9 cellular contexts compared by ENCODE assay signal in genomic region chr9:35690447-35691324, GRCh38. TPM values are rescaled to one million over a fixed set of nuclear protein-coding genes. Genes with fewer than 3 reads are reported as not detected.
DNase-seq lines count a peak whose midpoint lies in the region; ATAC-seq, FAIRE-seq and TF ChIP-seq lines count a peak whose summit lies in the region.
"Had no signal": no experiment of that assay in that cellular context is flagged by ENCODE, and none has a peak within 500 bp of the region (broad histone marks: within the 10 kb centered on the region; RNA-seq: fewer than 3 reads in every experiment).

No MANE protein-coding gene starts in this region.

- peaks cover 22% of the 10 kb centered on the region for H3K4me1 Mint-ChIP-seq in activated CD4-positive, alpha-beta T cell treated with anti-CD3 and anti-CD28 coated beads, Interleukin-2, amount 10 ng/mL, durations not matched to agents 7 days and 5 days

- no peak for TF ChIP-seq CTCF in MM.1S (IDR thresholded peaks at IDR 0.05; ENCODE audit: low read length)
- TF ChIP-seq CTCF in HepG2 (CRISPR knock-in tag; IDR thresholded peaks at IDR 0.05), result no peak

- no peaks in the 10 kb centered on the region for H3K79me2 ChIP-seq in MM.1S (ENCODE audit: low read length)
- no peaks in the 10 kb centered on the region for H3K79me2 ChIP-seq in HepG2 (ENCODE audit: insufficient read depth, low read length)

- no peak for TF ChIP-seq EP300 in HepG2 (IDR thresholded peaks at IDR 0.05; ENCODE audit: low read depth in 2 of 2, low read length in 2 of 2)
- TF ChIP-seq EP300 in HepG2 (CRISPR knock-in tag; IDR thresholded peaks at IDR 0.05; ENCODE audit: borderline replicate concordance), result no peak

- no TSS peak for BruUV-seq in HepG2 (replicated peaks; lab: Mats Ljungman, UMichigan)

- H3K4me2 ChIP-seq in MM.1S (ENCODE audit: low read depth, low read length), result peak overlapping the region; percentile 95
- H3K4me2 ChIP-seq in HepG2 (ENCODE audit: low read depth, low read length), result peak overlapping the region; percentile 90

- no peaks in the 10 kb centered on the region for H3K9me2 ChIP-seq in MM.1S (replicated peaks; ENCODE audit: insufficient read depth, low read length)

- intact Hi-C loops in HepG2 (cut with micrococcal nuclease; ENCODE audit: unreplicated experiment), result loop anchor here (1.0 to 10.0 kb wide), 2 partner anchors 21 to 46 kb away; no protein-coding TSS in a partner anchor

- no peak overlapping the region for H3K27ac ChIP-seq in MM.1S (ENCODE audit: low read length)
- H3K27ac ChIP-seq in HepG2 (ENCODE audit: extremely low read length, insufficient read depth, low read length), result peak overlapping the region; percentile 26

- WGBS in HepG2 (ENCODE audit: low lambda C conversion rate), result 8% methylated on average over 47 of the region's 73 CpGs

- no peaks in the 10 kb centered on the region for H3K9me3 ChIP-seq in ES-I3 (ENCODE audit: control insufficient read depth, insufficient read depth, low read length)
- no peaks in the 10 kb centered on the region for H3K9me3 ChIP-seq in MM.1S (replicated peaks; ENCODE audit: insufficient read depth, low read length)
- H3K9me3 ChIP-seq in HepG2 (ENCODE audit: low read length), result no peaks in the 10 kb centered on the region

- in situ Hi-C loops in HepG2 (cut with HindIII; ENCODE audit: extremely low pct_ligation_motif_present, low pct_unique_long_range_greater_than_20kb), result no loop called here

- peak overlapping the region; percentile 60 for H3K9ac ChIP-seq in ES-I3 (ENCODE audit: low read depth, low read length)
- peak overlapping the region; percentile 31; the same call in 1 of the 2 replicates for H3K9ac ChIP-seq in MM.1S (ENCODE audit: low read length)
- H3K9ac ChIP-seq in HepG2 (ENCODE audit: insufficient read depth, low read depth, low read length), result peak overlapping the region; percentile 68

- ATAC-seq in HepG2 (peak; percentile 53), GM19397 (IDR thresholded peaks at IDR 0.05; ENCODE audit: unreplicated experiment) (no peak), HG02981 (IDR thresholded peaks at IDR 0.05; ENCODE audit: unreplicated experiment) (no peak)

- CTCF ChIA-PET in activated CD4-positive, alpha-beta T cell treated with anti-CD3 and anti-CD28 coated beads, Interleukin-2, amount 10 ng/mL, durations not matched to agents 7 days and 5 days (lab: Charles Lee), result interaction anchor here (0.7 to 1.8 kb wide), 5 partner anchors 15 to 87 kb away, joined by 3 to 4 read pairs (median 4); no protein-coding TSS in a partner anchor
- CTCF ChIA-PET in HepG2 (lab: Yijun Ruan, JAX; ENCODE audit: low intra/inter-chr PET ratio, low total read pairs), result no interaction called here

- no peak for TF ChIP-seq RAD21 in HepG2 (CRISPR knock-in tag; IDR thresholded peaks at IDR 0.05)

- H4K20me1 ChIP-seq in MM.1S (ENCODE audit: insufficient read depth, low read length) (no peaks in the 10 kb centered on the region), HepG2 (ENCODE audit: insufficient read depth, low read length) (no peaks in the 10 kb centered on the region)

- DNase-seq in MM.1S (no peak), ecto neural progenitor cell (ENCODE audit: low spot score) (peak; percentile 79), HepG2 (ENCODE audit: low spot score) (no peak)
- DNase-seq in activated CD4-positive, alpha-beta T cell treated with anti-CD3 and anti-CD28 coated beads, Interleukin-2, amount 10 ng/mL, durations not matched to agents 7 days and 5 days, result peak; percentile 43
- peak; percentile 23 to 41 for DNase-seq in stimulated activated CD4-positive, alpha-beta T cell treated with anti-CD3 and anti-CD28 coated beads, Interleukin-4, amount 100 ng/mL, for 4 hours

- H3F3A ChIP-seq in MM.1S (ENCODE audit: insufficient read depth, low read length), result no peaks in the 10 kb centered on the region

- POLR2A ChIA-PET in activated CD4-positive, alpha-beta T cell treated with anti-CD3 and anti-CD28 coated beads, Interleukin-2, amount 10 ng/mL, durations not matched to agents 7 days and 5 days (lab: Charles Lee), result no interaction called here
- POLR2A ChIA-PET in HepG2 (lab: Yijun Ruan, JAX), result interaction anchor here (0.7 to 6.1 kb wide), 19 partner anchors 10 to 529 kb away, joined by 3 to 68 read pairs (median 5); partner anchors contain the start of genes ARHGEF39, CA9, CCDC107 and CREB3

- H3K36me3 Mint-ChIP-seq in activated CD4-positive, alpha-beta T cell treated with anti-CD3 and anti-CD28 coated beads, Interleukin-2, amount 10 ng/mL, durations not matched to agents 7 days and 5 days (ENCODE audit: low read depth), result no peaks in the 10 kb centered on the region

- H3K27me3 Mint-ChIP-seq in activated CD4-positive, alpha-beta T cell treated with anti-CD3 and anti-CD28 coated beads, Interleukin-2, amount 10 ng/mL, durations not matched to agents 7 days and 5 days, result no peaks in the 10 kb centered on the region

- no peaks in the 10 kb centered on the region for H3K9me3 Mint-ChIP-seq in activated CD4-positive, alpha-beta T cell treated with anti-CD3 and anti-CD28 coated beads, Interleukin-2, amount 10 ng/mL, durations not matched to agents 7 days and 5 days

- H2AFZ ChIP-seq in MM.1S (ENCODE audit: low read length), result peak overlapping the region; percentile 98
- peak overlapping the region; percentile 63 for H2AFZ ChIP-seq in HepG2 (ENCODE audit: low read length)

- 0 out of 2 replicates have a peak, but pooled peaks cover 4% of the 10 kb centered on the region for H3K27me3 ChIP-seq in MM.1S (replicated peaks; ENCODE audit: insufficient read depth, low read length)
- no peaks in the 10 kb centered on the region for H3K27me3 ChIP-seq in HepG2 (ENCODE audit: control insufficient read depth in 1 of 2, insufficient read depth in 2 of 2, low read length in 2 of 2)

- peak overlapping the region; percentile 79 for H3K4me3 Mint-ChIP-seq in activated CD4-positive, alpha-beta T cell treated with anti-CD3 and anti-CD28 coated beads, Interleukin-2, amount 10 ng/mL, durations not matched to agents 7 days and 5 days

- no peak for FAIRE-seq in HepG2 (lab: Jason Lieb, UNC)
- FAIRE-seq: colon had no signal

- H3K27ac Mint-ChIP-seq in activated CD4-positive, alpha-beta T cell treated with anti-CD3 and anti-CD28 coated beads, Interleukin-2, amount 10 ng/mL, durations not matched to agents 7 days and 5 days, result peak overlapping the region; percentile 64

- peak in 1 of 2 experiments; percentile 42; a peak in 1 of 4 replicates for TF ChIP-seq POLR2A in HepG2 (IDR thresholded peaks at IDR 0.05; ENCODE audit: insufficient read depth in 1 of 2, low read depth in 2 of 2, low read length in 2 of 2)

- H3K4me3 ChIP-seq in MM.1S (ENCODE audit: low read length) (peak overlapping the region; percentile 71), HepG2 (replicated peaks in 1 of 3; ENCODE audit: insufficient read depth in 1 of 3, low read depth in 2 of 3, low read length in 3 of 3) (peak overlapping the region; percentile 75 to 84 (median 81))

- H3K4me1 ChIP-seq in ES-I3 (ENCODE audit: insufficient read depth, low read length) (peaks cover 6% of the 10 kb centered on the region; the same call in 1 of the 2 replicates), MM.1S (ENCODE audit: low read length) (no peaks in the 10 kb centered on the region), HepG2 (ENCODE audit: insufficient read depth, low read length) (peaks cover 65% of the 10 kb centered on the region)

- H3K36me3 ChIP-seq in ES-I3 (ENCODE audit: insufficient read depth, low read length), result 0 out of 2 replicates have a peak, but pooled peaks cover 6% of the 10 kb centered on the region
- H3K36me3 ChIP-seq in MM.1S (replicated peaks; ENCODE audit: insufficient read depth, low read length), result no peaks in the 10 kb centered on the region
- no peaks in the 10 kb centered on the region for H3K36me3 ChIP-seq in HepG2 (replicated peaks in 1 of 2; ENCODE audit: control insufficient read depth in 1 of 2, insufficient read depth in 2 of 2, low read length in 2 of 2)

RNA-seq across cellular contexts. Expression of gene TPM2, which starts 1.0 kb away (rescaled TPM):
- 10 to 100 TPM; 13.1 to 13.4 TPM for total RNA-seq in activated CD4-positive, alpha-beta T cell treated with anti-CD3 and anti-CD28 coated beads, Interleukin-2, amount 10 ng/mL, durations not matched to agents 7 days and 5 days
- 0.20 and 3.1 TPM in 2 replicates for total RNA-seq in HepG2 (2016; rRNA removed; fragmentation: Illumina TruSeq; extraction: Trizol)
- 0.61 and 0.71 TPM in 2 replicates for total RNA-seq in HepG2 (2016; cell fraction: cytosol; rRNA removed; fragmentation: Illumina TruSeq; extraction: Trizol; ENCODE audit: low read depth)
- total RNA-seq in HepG2 (2016; cell fraction: insoluble cytoplasmic fraction; rRNA removed; fragmentation: Illumina TruSeq; extraction: Trizol), result 0.25 and 3.2 TPM in 2 replicates
- 0.28 and 0.31 TPM in 2 replicates for total RNA-seq in HepG2 (2016; cell fraction: membrane; rRNA removed; fragmentation: Illumina TruSeq; extraction: Trizol)
- total RNA-seq in HepG2 (2016; cell fraction: nucleus; rRNA removed; fragmentation: Illumina TruSeq; extraction: Trizol), result 2.5 and 3.7 TPM in 2 replicates
- 10.7 and 11.4 TPM in 2 replicates for polyA plus RNA-seq in HepG2 (2011; rRNA removed)
- polyA plus RNA-seq in HepG2 (2011; cell fraction: cytosol; rRNA removed), result 1.2 and 1.3 TPM in 2 replicates
- 178 and 189 TPM in 2 replicates for polyA plus RNA-seq in HepG2 (2011; cell fraction: nucleus; rRNA removed)
- polyA plus RNA-seq in HepG2 (2012), result 21.8 and 22.6 TPM in 2 replicates
- polyA plus RNA-seq in HepG2 (2016; cell fraction: cytosol; fragmentation: Illumina TruSeq; extraction: Trizol; ENCODE audit: low read depth), result 0.17 and 0.26 TPM in 2 replicates
- polyA plus RNA-seq in HepG2 (2016; cell fraction: insoluble cytoplasmic fraction; fragmentation: Illumina TruSeq; extraction: Trizol; ENCODE audit: low read depth), result 0.66 TPM in 2 replicates
- polyA plus RNA-seq in HepG2 (2016; cell fraction: membrane; fragmentation: Illumina TruSeq; extraction: Trizol; ENCODE audit: low read depth), result 0.22 and 0.23 TPM in 2 replicates
- 23.2 and 23.6 TPM in 2 replicates for polyA plus RNA-seq in HepG2 (2016; cell fraction: nucleus; fragmentation: Illumina TruSeq; extraction: Trizol; ENCODE audit: insufficient read depth, low read depth)
- polyA minus RNA-seq in HepG2 (2011; rRNA and poly(A)+ RNA removed; ENCODE audit: low replicate concordance), result 1.2 and 49.0 TPM in 2 replicates
- 0.97 and 1.4 TPM in 2 replicates for polyA minus RNA-seq in HepG2 (2011; cell fraction: cytosol; rRNA and poly(A)+ RNA removed)
- 8.1 and 10.1 TPM in 2 replicates for polyA minus RNA-seq in HepG2 (2011; cell fraction: nucleus; rRNA and poly(A)+ RNA removed)

RNA-seq across cellular contexts. Expression of gene CA9, which starts 17.0 kb away (rescaled TPM):
- under 1 TPM in 1 of 2 experiments, not detected in 1; 0.40 TPM for total RNA-seq in activated CD4-positive, alpha-beta T cell treated with anti-CD3 and anti-CD28 coated beads, Interleukin-2, amount 10 ng/mL, durations not matched to agents 7 days and 5 days
- 0.13 TPM in 1 of 2 replicates, not detected in the other for total RNA-seq in HepG2 (2016; rRNA removed; fragmentation: Illumina TruSeq; extraction: Trizol)
- not detected in 2 replicates for total RNA-seq in HepG2 (2016; cell fraction: cytosol; rRNA removed; fragmentation: Illumina TruSeq; extraction: Trizol; ENCODE audit: low read depth)
- total RNA-seq in HepG2 (2016; cell fraction: insoluble cytoplasmic fraction; rRNA removed; fragmentation: Illumina TruSeq; extraction: Trizol), result not detected in 2 replicates
- not detected in 2 replicates for total RNA-seq in HepG2 (2016; cell fraction: membrane; rRNA removed; fragmentation: Illumina TruSeq; extraction: Trizol)
- total RNA-seq in HepG2 (2016; cell fraction: nucleus; rRNA removed; fragmentation: Illumina TruSeq; extraction: Trizol), result 0.75 TPM in 1 of 2 replicates, not detected in the other
- polyA plus RNA-seq in HepG2 (2011; rRNA removed), result 118 and 152 TPM in 2 replicates
- 65.9 and 115 TPM in 2 replicates for polyA plus RNA-seq in HepG2 (2011; cell fraction: cytosol; rRNA removed)
- 71.7 and 92.6 TPM in 2 replicates for polyA plus RNA-seq in HepG2 (2011; cell fraction: nucleus; rRNA removed)
- polyA plus RNA-seq in HepG2 (2012), result 45.6 and 49.0 TPM in 2 replicates
- polyA plus RNA-seq in HepG2 (2016; cell fraction: cytosol; fragmentation: Illumina TruSeq; extraction: Trizol; ENCODE audit: low read depth), result not detected in 2 replicates
- 0.45 TPM in 1 of 2 replicates, not detected in the other for polyA plus RNA-seq in HepG2 (2016; cell fraction: insoluble cytoplasmic fraction; fragmentation: Illumina TruSeq; extraction: Trizol; ENCODE audit: low read depth)
- not detected in 2 replicates for polyA plus RNA-seq in HepG2 (2016; cell fraction: membrane; fragmentation: Illumina TruSeq; extraction: Trizol; ENCODE audit: low read depth)
- 0.79 and 0.89 TPM in 2 replicates for polyA plus RNA-seq in HepG2 (2016; cell fraction: nucleus; fragmentation: Illumina TruSeq; extraction: Trizol; ENCODE audit: insufficient read depth, low read depth)
- polyA minus RNA-seq in HepG2 (2011; rRNA and poly(A)+ RNA removed; ENCODE audit: low replicate concordance), result 31.3 and 95.8 TPM in 2 replicates
- polyA minus RNA-seq in HepG2 (2011; cell fraction: cytosol; rRNA and poly(A)+ RNA removed), result 28.6 and 34.4 TPM in 2 replicates
- polyA minus RNA-seq in HepG2 (2011; cell fraction: nucleus; rRNA and poly(A)+ RNA removed), result 11.6 and 12.8 TPM in 2 replicates

RNA-seq across cellular contexts. Expression of gene ARHGEF39, which starts 25.7 kb away (rescaled TPM):
- 10 to 100 TPM; 11.8 to 13.5 TPM for total RNA-seq in activated CD4-positive, alpha-beta T cell treated with anti-CD3 and anti-CD28 coated beads, Interleukin-2, amount 10 ng/mL, durations not matched to agents 7 days and 5 days
- 10.4 and 11.2 TPM in 2 replicates for total RNA-seq in HepG2 (2016; rRNA removed; fragmentation: Illumina TruSeq; extraction: Trizol)
- 3.5 and 4.4 TPM in 2 replicates for total RNA-seq in HepG2 (2016; cell fraction: cytosol; rRNA removed; fragmentation: Illumina TruSeq; extraction: Trizol; ENCODE audit: low read depth)
- 9.7 and 11.9 TPM in 2 replicates for total RNA-seq in HepG2 (2016; cell fraction: insoluble cytoplasmic fraction; rRNA removed; fragmentation: Illumina TruSeq; extraction: Trizol)
- 4.7 and 6.0 TPM in 2 replicates for total RNA-seq in HepG2 (2016; cell fraction: membrane; rRNA removed; fragmentation: Illumina TruSeq; extraction: Trizol)
- total RNA-seq in HepG2 (2016; cell fraction: nucleus; rRNA removed; fragmentation: Illumina TruSeq; extraction: Trizol), result 8.4 and 9.2 TPM in 2 replicates
- polyA plus RNA-seq in HepG2 (2011; rRNA removed), result 8.0 and 12.3 TPM in 2 replicates
- polyA plus RNA-seq in HepG2 (2011; cell fraction: cytosol; rRNA removed), result 5.4 and 7.1 TPM in 2 replicates
- polyA plus RNA-seq in HepG2 (2011; cell fraction: nucleus; rRNA removed), result 19.1 and 24.4 TPM in 2 replicates
- 3.1 and 6.1 TPM in 2 replicates for polyA plus RNA-seq in HepG2 (2012)
- 1.8 and 2.1 TPM in 2 replicates for polyA plus RNA-seq in HepG2 (2016; cell fraction: cytosol; fragmentation: Illumina TruSeq; extraction: Trizol; ENCODE audit: low read depth)
- polyA plus RNA-seq in HepG2 (2016; cell fraction: insoluble cytoplasmic fraction; fragmentation: Illumina TruSeq; extraction: Trizol; ENCODE audit: low read depth), result 12.7 and 16.4 TPM in 2 replicates
- 3.7 and 3.9 TPM in 2 replicates for polyA plus RNA-seq in HepG2 (2016; cell fraction: membrane; fragmentation: Illumina TruSeq; extraction: Trizol; ENCODE audit: low read depth)
- polyA plus RNA-seq in HepG2 (2016; cell fraction: nucleus; fragmentation: Illumina TruSeq; extraction: Trizol; ENCODE audit: insufficient read depth, low read depth), result 32.0 and 32.6 TPM in 2 replicates
- polyA minus RNA-seq in HepG2 (2011; rRNA and poly(A)+ RNA removed; ENCODE audit: low replicate concordance), result 20.2 and 52.2 TPM in 2 replicates
- 3.9 and 6.0 TPM in 2 replicates for polyA minus RNA-seq in HepG2 (2011; cell fraction: cytosol; rRNA and poly(A)+ RNA removed)
- 11.6 and 15.7 TPM in 2 replicates for polyA minus RNA-seq in HepG2 (2011; cell fraction: nucleus; rRNA and poly(A)+ RNA removed)

RNA-seq across cellular contexts. Expression of gene CCDC107, which starts 32.6 kb away (rescaled TPM):
- 10 to 100 TPM; 30.7 to 30.9 TPM for total RNA-seq in activated CD4-positive, alpha-beta T cell treated with anti-CD3 and anti-CD28 coated beads, Interleukin-2, amount 10 ng/mL, durations not matched to agents 7 days and 5 days
- total RNA-seq in HepG2 (2016; rRNA removed; fragmentation: Illumina TruSeq; extraction: Trizol), result 4.1 and 7.1 TPM in 2 replicates
- total RNA-seq in HepG2 (2016; cell fraction: cytosol; rRNA removed; fragmentation: Illumina TruSeq; extraction: Trizol; ENCODE audit: low read depth), result 13.2 and 13.3 TPM in 2 replicates
- total RNA-seq in HepG2 (2016; cell fraction: insoluble cytoplasmic fraction; rRNA removed; fragmentation: Illumina TruSeq; extraction: Trizol), result 4.2 and 6.7 TPM in 2 replicates
- total RNA-seq in HepG2 (2016; cell fraction: membrane; rRNA removed; fragmentation: Illumina TruSeq; extraction: Trizol), result 13.0 TPM in 2 replicates
- total RNA-seq in HepG2 (2016; cell fraction: nucleus; rRNA removed; fragmentation: Illumina TruSeq; extraction: Trizol), result 5.3 and 6.1 TPM in 2 replicates
- polyA plus RNA-seq in HepG2 (2011; rRNA removed), result 15.2 and 17.4 TPM in 2 replicates
- polyA plus RNA-seq in HepG2 (2011; cell fraction: cytosol; rRNA removed), result 15.9 and 16.7 TPM in 2 replicates
- polyA plus RNA-seq in HepG2 (2011; cell fraction: nucleus; rRNA removed), result 7.4 and 9.8 TPM in 2 replicates
- 8.7 and 10.5 TPM in 2 replicates for polyA plus RNA-seq in HepG2 (2012)
- polyA plus RNA-seq in HepG2 (2016; cell fraction: cytosol; fragmentation: Illumina TruSeq; extraction: Trizol; ENCODE audit: low read depth), result 30.2 and 33.6 TPM in 2 replicates
- 6.7 and 7.5 TPM in 2 replicates for polyA plus RNA-seq in HepG2 (2016; cell fraction: insoluble cytoplasmic fraction; fragmentation: Illumina TruSeq; extraction: Trizol; ENCODE audit: low read depth)
- 19.8 and 22.8 TPM in 2 replicates for polyA plus RNA-seq in HepG2 (2016; cell fraction: membrane; fragmentation: Illumina TruSeq; extraction: Trizol; ENCODE audit: low read depth)
- polyA plus RNA-seq in HepG2 (2016; cell fraction: nucleus; fragmentation: Illumina TruSeq; extraction: Trizol; ENCODE audit: insufficient read depth, low read depth), result 14.5 and 15.3 TPM in 2 replicates
- 3.4 and 5.3 TPM in 2 replicates for polyA minus RNA-seq in HepG2 (2011; rRNA and poly(A)+ RNA removed; ENCODE audit: low replicate concordance)
- polyA minus RNA-seq in HepG2 (2011; cell fraction: cytosol; rRNA and poly(A)+ RNA removed), result 4.0 and 4.5 TPM in 2 replicates
- 4.4 and 4.8 TPM in 2 replicates for polyA minus RNA-seq in HepG2 (2011; cell fraction: nucleus; rRNA and poly(A)+ RNA removed)

RNA-seq across cellular contexts. Expression of gene RMRP, which starts 32.9 kb away (rescaled TPM):
- over 10,000 TPM in 1 of 2 experiments, 1,000 to 10,000 TPM in 1; 1,959 to 11,185 TPM for total RNA-seq in activated CD4-positive, alpha-beta T cell treated with anti-CD3 and anti-CD28 coated beads, Interleukin-2, amount 10 ng/mL, durations not matched to agents 7 days and 5 days
- total RNA-seq in HepG2 (2016; rRNA removed; fragmentation: Illumina TruSeq; extraction: Trizol), result 1,047 and 4,025 TPM in 2 replicates
- 14,541 and 17,847 TPM in 2 replicates for total RNA-seq in HepG2 (2016; cell fraction: cytosol; rRNA removed; fragmentation: Illumina TruSeq; extraction: Trizol; ENCODE audit: low read depth)
- total RNA-seq in HepG2 (2016; cell fraction: insoluble cytoplasmic fraction; rRNA removed; fragmentation: Illumina TruSeq; extraction: Trizol), result 1,278 and 4,694 TPM in 2 replicates
- 1,777 and 1,949 TPM in 2 replicates for total RNA-seq in HepG2 (2016; cell fraction: membrane; rRNA removed; fragmentation: Illumina TruSeq; extraction: Trizol)
- 24,487 and 26,007 TPM in 2 replicates for total RNA-seq in HepG2 (2016; cell fraction: nucleus; rRNA removed; fragmentation: Illumina TruSeq; extraction: Trizol)
- polyA plus RNA-seq in HepG2 (2011; rRNA removed), result 36.7 and 51.4 TPM in 2 replicates
- polyA plus RNA-seq in HepG2 (2011; cell fraction: cytosol; rRNA removed), result 33.6 and 36.8 TPM in 2 replicates
- polyA plus RNA-seq in HepG2 (2011; cell fraction: nucleus; rRNA removed), result 3,177 and 3,657 TPM in 2 replicates
- 10.9 and 118 TPM in 2 replicates for polyA plus RNA-seq in HepG2 (2012)
- polyA plus RNA-seq in HepG2 (2016; cell fraction: cytosol; fragmentation: Illumina TruSeq; extraction: Trizol; ENCODE audit: low read depth), result 4.5 TPM in 1 of 2 replicates, not detected in the other
- polyA plus RNA-seq in HepG2 (2016; cell fraction: insoluble cytoplasmic fraction; fragmentation: Illumina TruSeq; extraction: Trizol; ENCODE audit: low read depth), result not detected in 2 replicates
- not detected in 2 replicates for polyA plus RNA-seq in HepG2 (2016; cell fraction: membrane; fragmentation: Illumina TruSeq; extraction: Trizol; ENCODE audit: low read depth)
- not detected in 2 replicates for polyA plus RNA-seq in HepG2 (2016; cell fraction: nucleus; fragmentation: Illumina TruSeq; extraction: Trizol; ENCODE audit: insufficient read depth, low read depth)
- polyA minus RNA-seq in HepG2 (2011; rRNA and poly(A)+ RNA removed; ENCODE audit: low replicate concordance), result 7,133 and 10,474 TPM in 2 replicates
- 10,046 and 14,120 TPM in 2 replicates for polyA minus RNA-seq in HepG2 (2011; cell fraction: cytosol; rRNA and poly(A)+ RNA removed)
- polyA minus RNA-seq in HepG2 (2011; cell fraction: nucleus; rRNA and poly(A)+ RNA removed), result 104,669 and 122,700 TPM in 2 replicates

Comparison
In these comparisons a context has a peak if more than half of its experiments do, and no peak if none do; other contexts are left out.
1. DNase-seq: peak in activated CD4-positive, alpha-beta T cell treated with anti-CD3 and anti-CD28 coated beads, Interleukin-2, amount 10 ng/mL, durations not matched to agents 7 days and 5 days (single experiment), ecto neural progenitor cell (single experiment) and stimulated activated CD4-positive, alpha-beta T cell treated with anti-CD3 and anti-CD28 coated beads, Interleukin-4, amount 100 ng/mL, for 4 hours (2 of 2); none in MM.1S (single experiment) and HepG2 (single experiment).
2. Peak in every context shown above with its lines, with median percentiles within 50 percentile points of each other: H3K9ac ChIP-seq.